Comparison of ENCODE assay signal across 8 cellular contexts in genomic region chr2:96010320-96011128, GRCh38. TPM values are rescaled to one million over a fixed set of nuclear protein-coding genes. Genes with fewer than 3 reads are reported as not detected.
DNase-seq lines count a peak whose midpoint lies in the region; ATAC-seq and TF ChIP-seq lines count a peak whose summit lies in the region.
"Not testable (repeated sequence)": the region's sequence is repeated elsewhere in the genome, so short reads cannot be mapped to it uniquely, and the experiment has no call there.

No MANE protein-coding gene starts in this region.

- H3K27ac ChIP-seq in esophagus squamous epithelium: peak overlapping the region; percentile 81 to 88 (median 85)
- not testable (repeated sequence) for H3K27ac ChIP-seq in mesendoderm (ENCODE audit: low read depth, low read length)

- H3K9me3 ChIP-seq in esophagus squamous epithelium: not testable (repeated sequence)

- not testable (repeated sequence) for H2BK120ac ChIP-seq in mesendoderm (ENCODE audit: low read depth, low read length)

- not testable (repeated sequence) for H2BK15ac ChIP-seq in mesendoderm (replicated peaks; ENCODE audit: low read depth)

- intact Hi-C loops in esophagus squamous epithelium (cut with DNase I): not testable (repeated sequence)

- not testable (repeated sequence) for TF ChIP-seq CTCF in AG09309 (IDR thresholded peaks at IDR 0.05; ENCODE audit: control insufficient read depth, insufficient read depth, low read depth, low read length, missing control alignments); esophagus squamous epithelium (IDR thresholded peaks at IDR 0.05)

- TF ChIP-seq POLR2A in esophagus squamous epithelium (IDR thresholded peaks at IDR 0.05): peak in 2 of 4 donors; percentile 33 to 66

- not testable (repeated sequence) for H2AK5ac ChIP-seq in mesendoderm (ENCODE audit: low read length)

- H3K79me1 ChIP-seq in mesendoderm (ENCODE audit: low read length): not testable (repeated sequence)

- peak overlapping the region; percentile 43 for H3K4me3 ChIP-seq in AG09309 (ENCODE audit: control insufficient read depth, low read depth, low read length)
- peak overlapping the region; percentile 35 to 72 (median 57) for H3K4me3 ChIP-seq in esophagus squamous epithelium
- not testable (repeated sequence) for H3K4me3 ChIP-seq in mesendoderm (ENCODE audit: low read length)

- not testable (repeated sequence) for H3K4me2 ChIP-seq in mesendoderm (ENCODE audit: low read length)

- H3K4ac ChIP-seq in mesendoderm (ENCODE audit: low read depth, low read length): not testable (repeated sequence)

- peaks cover 0 to 20% (median 6%) of the 10 kb centered on the region in 3 donors for H3K4me1 ChIP-seq in esophagus squamous epithelium
- not testable (repeated sequence) for H3K4me1 ChIP-seq in mesendoderm (ENCODE audit: control insufficient read depth, low read depth, low read length)

- H4K8ac ChIP-seq in mesendoderm (ENCODE audit: low read depth, low read length): not testable (repeated sequence)

- not testable (repeated sequence) for H3K9ac ChIP-seq in mesendoderm (ENCODE audit: low read length)

- not testable (repeated sequence) for DNase-seq in AG09309 (ENCODE audit: low read depth); esophagus squamous epithelium (lab: John Stamatoyannopoulos, UW)
- DNase-seq in GM19238 (ENCODE audit: insufficient read length, low spot score): peak; percentile 51
- DNase-seq in RPMI7951 (ENCODE audit: low read depth): peak; percentile 84
- DNase-seq in activated T-helper 9 cell treated with anti-CD3 and anti-CD28 coated beads, Interleukin-2, amount 50 U/mL, for 16 hours (ENCODE audit: low read depth): peak; percentile 94
- DNase-seq in mesendoderm: peak; percentile 91
- DNase-seq in stimulated activated CD4-positive, alpha-beta T cell treated with anti-CD3 and anti-CD28 coated beads, Interleukin-4, amount 100 ng/mL, for 1 hour: peak; percentile 98

- not testable (repeated sequence) for H3K36me3 ChIP-seq in esophagus squamous epithelium; mesendoderm (ENCODE audit: control insufficient read depth, insufficient read depth, low read length)

- H3K23ac ChIP-seq in mesendoderm (ENCODE audit: low read length): not testable (repeated sequence)

- not testable (repeated sequence) for H3K79me2 ChIP-seq in mesendoderm (ENCODE audit: control insufficient read depth, insufficient read depth, low read length)

- not testable (repeated sequence) for H2BK5ac ChIP-seq in mesendoderm (ENCODE audit: low read length)

- H3K18ac ChIP-seq in mesendoderm (ENCODE audit: low read length): not testable (repeated sequence)

- H4K5ac ChIP-seq in mesendoderm (ENCODE audit: low read length): not testable (repeated sequence)

- ATAC-seq in HG03060 (IDR thresholded peaks at IDR 0.05; ENCODE audit: low read depth, unreplicated experiment): peak; percentile 82

- peak overlapping the region; percentile 56 for H3K56ac ChIP-seq in mesendoderm (ENCODE audit: low read length)

- no CpG with 5 or more reads among the region's 65 CpGs for WGBS in esophagus squamous epithelium, 2 donors
- no CpG with 5 or more reads among the region's 65 CpGs for WGBS in mesendoderm (ENCODE audit: extremely low coverage, insufficient coverage, low lambda C conversion rate)

- not testable (repeated sequence) for H3K27me3 ChIP-seq in esophagus squamous epithelium; mesendoderm (ENCODE audit: insufficient read depth, low read length, poor library complexity)

RNA-seq across cellular contexts. Expression of gene ANKRD36C, which starts 18.9 kb away (rescaled TPM):
- total RNA-seq in RPMI7951 (2014; rRNA removed; shearing (Covaris generic)): 11.9 and 14.3 TPM in 2 replicates
- 10 to 100 TPM in 2 of 4 donors, 1 to 10 TPM in 2; 4.1 to 29.4 (median 16.7) TPM for total RNA-seq in esophagus squamous epithelium
- 1.2 TPM for polyA plus RNA-seq in mesendoderm (2013, experiment 1 of 2)
- polyA plus RNA-seq in mesendoderm (2013, experiment 2 of 2): 1.2 TPM

RNA-seq across cellular contexts. Expression of gene GPAT2, which starts 24.2 kb away (rescaled TPM):
- total RNA-seq in RPMI7951 (2014; rRNA removed; shearing (Covaris generic)): not detected in 2 replicates
- total RNA-seq in esophagus squamous epithelium: 1 to 10 TPM in 1 of 4 donors, under 1 TPM in 3; 0.18 to 2.1 (median 0.48) TPM
- 0.28 TPM for polyA plus RNA-seq in mesendoderm (2013, experiment 1 of 2)
- 0.39 TPM for polyA plus RNA-seq in mesendoderm (2013, experiment 2 of 2)
